Comparison of ENCODE assay signal across 8 cellular contexts in genomic region chr4:14856076-14856926, GRCh38.
DNase-seq lines count a peak whose midpoint lies in the region; ATAC-seq, FAIRE-seq and TF ChIP-seq lines count a peak whose summit lies in the region.

No MANE protein-coding gene starts in this region.

- peak overlapping the region; percentile 20 for H3K4me3 Mint-ChIP-seq in astrocyte (ENCODE audit: unreplicated experiment)

- peaks cover 5% of the 10 kb centered on the region for H3K9me3 Mint-ChIP-seq in astrocyte (ENCODE audit: unreplicated experiment)

- H3K36me3 Mint-ChIP-seq in astrocyte (ENCODE audit: low read depth, unreplicated experiment), result peaks cover 1% of the 10 kb centered on the region

- H4K20me1 ChIP-seq in OCI-LY3 (ENCODE audit: insufficient read depth, low read length), result no peaks in the 10 kb centered on the region
- H4K20me1 ChIP-seq in astrocyte (ENCODE audit: insufficient read depth, low read length), result no peaks in the 10 kb centered on the region

- H3K27ac Mint-ChIP-seq in astrocyte (ENCODE audit: unreplicated experiment), result peak overlapping the region; percentile 95

- H3K4me3 ChIP-seq in OCI-LY3 (ENCODE audit: low read length), result peak overlapping the region; percentile 25
- no peak overlapping the region for H3K4me3 ChIP-seq in astrocyte (ENCODE audit: insufficient read depth, low read depth, low read length)
- no peak overlapping the region for H3K4me3 ChIP-seq in mucosa of descending colon
- no peak overlapping the region for H3K4me3 ChIP-seq in thymus (ENCODE audit: low read length)

- 70% methylated on average over 5 of the region's 5 CpGs for WGBS in thymus

- peak; percentile 97 for FAIRE-seq in astrocyte (lab: Jason Lieb, UNC)

- TF ChIP-seq CTCF in OCI-LY3 (IDR thresholded peaks at IDR 0.05; ENCODE audit: low read depth, low read length) (no peak), astrocyte (IDR thresholded peaks at IDR 0.05; ENCODE audit: insufficient read depth, low read depth, low read length) (no peak), mucosa of descending colon (IDR thresholded peaks at IDR 0.05) (no peak)

- H3K4me2 ChIP-seq in OCI-LY3 (ENCODE audit: low read length) (peak overlapping the region; percentile 60), astrocyte (ENCODE audit: low read length) (peak overlapping the region; percentile 58)

- H3K79me2 ChIP-seq in OCI-LY3 (ENCODE audit: low read length) (no peaks in the 10 kb centered on the region), astrocyte (ENCODE audit: insufficient read depth, low read length) (no peaks in the 10 kb centered on the region)

- H3K4me1 ChIP-seq in OCI-LY3 (ENCODE audit: low read length), result peaks cover 33% of the 10 kb centered on the region
- H3K4me1 ChIP-seq in astrocyte (ENCODE audit: insufficient read depth, low read length), result peaks cover 24% of the 10 kb centered on the region
- H3K4me1 ChIP-seq in mucosa of descending colon (ENCODE audit: low read depth), result peaks cover 14% of the 10 kb centered on the region
- H3K4me1 ChIP-seq in thymus (ENCODE audit: control insufficient read depth, insufficient read depth, low read length), result no peaks in the 10 kb centered on the region

- H2AFZ ChIP-seq in OCI-LY3 (ENCODE audit: low read depth, low read length), result no peak overlapping the region
- H2AFZ ChIP-seq in astrocyte (ENCODE audit: low read depth, low read length), result no peak overlapping the region

- H3K4me1 Mint-ChIP-seq in astrocyte (ENCODE audit: low read depth, unreplicated experiment), result peaks cover 33% of the 10 kb centered on the region

- H3K36me3 ChIP-seq in OCI-LY3 (replicated peaks; ENCODE audit: low read depth, low read length) (peaks cover 25% of the 10 kb centered on the region), astrocyte (ENCODE audit: insufficient read depth, low read length) (no peaks in the 10 kb centered on the region), mucosa of descending colon (ENCODE audit: low read depth) (no peaks in the 10 kb centered on the region), thymus (ENCODE audit: control insufficient read depth, insufficient read depth) (no peaks in the 10 kb centered on the region)

- no peaks in the 10 kb centered on the region for H3K27me3 ChIP-seq in OCI-LY3 (ENCODE audit: low read depth, low read length)
- H3K27me3 ChIP-seq in astrocyte (ENCODE audit: insufficient read depth, low read length), result no peaks in the 10 kb centered on the region
- no peaks in the 10 kb centered on the region for H3K27me3 ChIP-seq in thymus (ENCODE audit: control insufficient read depth, insufficient read depth)

- ATAC-seq in GM18858 (IDR thresholded peaks at IDR 0.05; ENCODE audit: unreplicated experiment), result peak; percentile 96
- ATAC-seq in HG02798 (IDR thresholded peaks at IDR 0.05; ENCODE audit: poor library complexity, unreplicated experiment), result peak; percentile 98
- peak; percentile 100 for ATAC-seq in mucosa of descending colon

- peak; percentile 100 for DNase-seq in astrocyte (ENCODE audit: low read depth)
- DNase-seq in mucosa of descending colon, result peak in 2 of 3 donors; percentile 44 to 72
- DNase-seq in inferior parietal cortex (ENCODE audit: extremely low spot score), result no peak
- DNase-seq in superior temporal gyrus (ENCODE audit: extremely low spot score), result no peak

- H3K27ac ChIP-seq in OCI-LY3 (ENCODE audit: low read length) (peak overlapping the region; percentile 93), astrocyte (ENCODE audit: low read depth, low read length) (peak overlapping the region; percentile 89), thymus (ENCODE audit: low read depth) (peak overlapping the region; percentile 2)

- intact Hi-C loops in mucosa of descending colon (cut with DNase I, micrococcal nuclease), result no loop called here

- peaks cover 6% of the 10 kb centered on the region for H3K27me3 Mint-ChIP-seq in astrocyte (ENCODE audit: low read depth, unreplicated experiment)

- peak overlapping the region; percentile 53; the same call in 1 of the 2 replicates for H3K9ac ChIP-seq in OCI-LY3 (ENCODE audit: low read length)
- peak overlapping the region; percentile 51 for H3K9ac ChIP-seq in astrocyte (ENCODE audit: low read length)

- H3K9me3 ChIP-seq in OCI-LY3 (ENCODE audit: insufficient read depth, low read length), result peaks cover 14% of the 10 kb centered on the region
- no peaks in the 10 kb centered on the region for H3K9me3 ChIP-seq in astrocyte (ENCODE audit: insufficient read depth, low read depth, low read length)
- no peaks in the 10 kb centered on the region for H3K9me3 ChIP-seq in mucosa of descending colon
- no peaks in the 10 kb centered on the region for H3K9me3 ChIP-seq in thymus (ENCODE audit: control insufficient read depth)

Comparison
In these comparisons a context has a peak if more than half of its experiments do, and no peak if none do; other contexts are left out.
1. H3K27ac ChIP-seq: peak in every context shown above with its lines; median percentile 93 in OCI-LY3; 89 in astrocyte; 2 in thymus.
2. DNase-seq: peak in astrocyte (single experiment) and mucosa of descending colon (2 of 3); none in inferior parietal cortex (single experiment) and superior temporal gyrus (single experiment).
3. Peak in every context shown above with its lines, with median percentiles within 50 percentile points of each other: ATAC-seq.